In the genomic region with DNA sequence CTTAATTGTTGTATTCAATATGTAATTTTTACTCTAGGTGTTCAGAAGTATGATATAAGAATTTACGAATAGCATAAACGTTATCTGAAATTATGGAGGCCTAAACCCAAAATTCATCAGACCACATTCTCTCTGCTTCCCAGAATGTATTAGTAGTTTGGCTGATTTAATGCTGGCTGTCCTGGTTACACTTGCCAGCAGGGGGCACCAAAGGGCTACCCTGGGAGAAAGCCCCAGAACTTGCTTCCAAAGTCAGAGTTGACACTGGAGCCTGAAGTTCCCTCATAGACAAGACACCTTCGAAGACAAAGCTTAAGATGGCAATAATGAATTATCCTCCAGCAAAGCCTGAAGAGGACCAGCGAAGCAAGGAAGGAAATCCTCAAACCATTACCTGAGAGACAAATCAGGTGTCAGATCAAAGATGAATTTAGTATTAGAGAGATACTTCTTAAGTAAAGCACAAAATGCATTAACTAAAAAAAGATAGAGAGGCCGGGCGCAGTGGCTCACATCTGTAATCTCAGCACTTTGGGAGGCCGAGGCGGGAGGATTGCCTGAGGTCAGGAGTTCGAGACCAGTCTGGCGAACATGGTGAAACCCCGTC, we compare ENCODE assay signal across 9 cellular contexts. TPM values are rescaled to one million over a fixed set of nuclear protein-coding genes. Genes with fewer than 3 reads are reported as not detected.
A peak's percentile ranks its signal among the peaks of the same experiment; 100 is the strongest.
DNase-seq lines count a peak whose midpoint lies in the region; ATAC-seq, FAIRE-seq and TF ChIP-seq lines count a peak whose summit lies in the region.
"Had no signal": no experiment of that assay in that cellular context is flagged by ENCODE, and none has a peak within 500 bp of the region (broad histone marks: within the 10 kb centered on the region; RNA-seq: fewer than 3 reads in every experiment).

No MANE protein-coding gene starts in this region.

- no peak overlapping the region for H3K27ac ChIP-seq in RWPE1
- H3K27ac ChIP-seq: SK-N-MC had no signal

- CTCF ChIA-PET in Calu3 (lab: Charles Lee) = no interaction called here
- CTCF ChIA-PET in RWPE1 (lab: Yijun Ruan, JAX) = interaction anchor here (0.6 kb wide), 1 partner anchor 503 kb away, joined by 6 read pairs; no protein-coding TSS in a partner anchor
- CTCF ChIA-PET in activated naive CD4-positive, alpha-beta T cell treated with anti-CD3 and anti-CD28 coated beads for 36 hours (lab: Charles Lee) = interaction anchor here (0.6 to 0.8 kb wide), 2 partner anchors 102 to 1012 kb away, joined by 3 read pairs; no protein-coding TSS in a partner anchor

- ATAC-seq in GM21717 (IDR thresholded peaks at IDR 0.05; ENCODE audit: unreplicated experiment) (peak; percentile 62), HG02938 (IDR thresholded peaks at IDR 0.05; ENCODE audit: unreplicated experiment) (no peak)

- intact Hi-C loops in Calu3 (cut with micrococcal nuclease; ENCODE audit: unreplicated experiment) = loop anchor here (1.0 kb wide), 1 partner anchor 72 kb away; no protein-coding TSS in a partner anchor
- intact Hi-C loops in activated naive CD4-positive, alpha-beta T cell treated with anti-CD3 and anti-CD28 coated beads for 36 hours (cut with micrococcal nuclease) = loop anchor here (1.0 to 2.0 kb wide), 2 partner anchors 72 to 1376 kb away; no protein-coding TSS in a partner anchor

- H3K27ac Mint-ChIP-seq in Calu3 (ENCODE audit: unreplicated experiment) = no peak overlapping the region
- no peak overlapping the region for H3K27ac Mint-ChIP-seq in activated naive CD4-positive, alpha-beta T cell treated with anti-CD3 and anti-CD28 coated beads for 36 hours

- H3K9me3 Mint-ChIP-seq in Calu3 (ENCODE audit: low read depth, unreplicated experiment) = no peaks in the 10 kb centered on the region
- H3K9me3 Mint-ChIP-seq in activated naive CD4-positive, alpha-beta T cell treated with anti-CD3 and anti-CD28 coated beads for 36 hours = no peaks in the 10 kb centered on the region

- FAIRE-seq in H54 (lab: Jason Lieb, UNC) = no peak

- POLR2A ChIA-PET in RWPE1 (lab: Yijun Ruan, JAX; ENCODE audit: low non-redundant PET) = no interaction called here

- no TSS peak for BruUV-seq in Calu3 (replicated peaks; lab: Mats Ljungman, UMichigan)

- TF ChIP-seq CTCF in Calu3 (IDR thresholded peaks at IDR 0.05; ENCODE audit: unreplicated experiment) (peak; percentile 77), RWPE1 (conservative IDR thresholded peaks at IDR 0.05; ENCODE audit: low read depth) (peak; percentile 35)

- H3K4me3 Mint-ChIP-seq in Calu3 (ENCODE audit: low read depth, unreplicated experiment) = no peak overlapping the region
- no peak overlapping the region for H3K4me3 Mint-ChIP-seq in activated naive CD4-positive, alpha-beta T cell treated with anti-CD3 and anti-CD28 coated beads for 36 hours

- peaks cover 30% of the 10 kb centered on the region for H3K27me3 Mint-ChIP-seq in Calu3 (ENCODE audit: unreplicated experiment)
- H3K27me3 Mint-ChIP-seq in activated naive CD4-positive, alpha-beta T cell treated with anti-CD3 and anti-CD28 coated beads for 36 hours (ENCODE audit: low read depth) = peaks cover 3% of the 10 kb centered on the region

- peak; percentile 76 for DNase-seq in Calu3
- peak; percentile 26 for DNase-seq in RWPE1 (ENCODE audit: low spot score)
- peak; percentile 66 for DNase-seq in activated naive CD4-positive, alpha-beta T cell treated with anti-CD3 and anti-CD28 coated beads for 36 hours
- DNase-seq in iPS-NIHi7 (ENCODE audit: extremely low spot score) = peak; percentile 71
- peak; percentile 16 to 47 for DNase-seq in stimulated activated CD4-positive, alpha-beta T cell treated with anti-CD3 and anti-CD28 coated beads, Interleukin-4, amount 100 ng/mL, for 48 hours (ENCODE audit: low read depth in 2 of 2)
- DNase-seq in H54 (ENCODE audit: insufficient read length, low spot score) = no peak

- no peaks in the 10 kb centered on the region for H3K36me3 Mint-ChIP-seq in Calu3 (ENCODE audit: insufficient read depth, unreplicated experiment)
- no peaks in the 10 kb centered on the region for H3K36me3 Mint-ChIP-seq in activated naive CD4-positive, alpha-beta T cell treated with anti-CD3 and anti-CD28 coated beads for 36 hours (ENCODE audit: low read depth)

- no peaks in the 10 kb centered on the region for H3K4me1 Mint-ChIP-seq in Calu3 (ENCODE audit: low read depth, unreplicated experiment)
- no peaks in the 10 kb centered on the region for H3K4me1 Mint-ChIP-seq in activated naive CD4-positive, alpha-beta T cell treated with anti-CD3 and anti-CD28 coated beads for 36 hours (ENCODE audit: low read depth)

- no peak for TF ChIP-seq POLR2A in H54 (IDR thresholded peaks at IDR 0.05; ENCODE audit: low read depth, low read length)

RNA-seq across cellular contexts. Expression of a gene that starts 11.3 kb away (rescaled TPM):
- 0.33 and 0.56 TPM in 2 replicates for total RNA-seq in Calu3 (2022)
- not detected for total RNA-seq in activated naive CD4-positive, alpha-beta T cell treated with anti-CD3 and anti-CD28 coated beads for 36 hours

RNA-seq across cellular contexts. Expression of a gene that starts 58.0 kb away (rescaled TPM):
- not detected in 2 replicates for total RNA-seq in Calu3 (2022)
- not detected for total RNA-seq in activated naive CD4-positive, alpha-beta T cell treated with anti-CD3 and anti-CD28 coated beads for 36 hours
